ENCODE assay signal across 9 cellular contexts in genomic region chr11:114618139-114618538, GRCh38.
"Had no signal": no experiment of that assay in that cellular context is flagged by ENCODE, and none has a peak within 500 bp of the region (broad histone marks: within the 10 kb centered on the region; RNA-seq: fewer than 3 reads in every experiment).

No MANE protein-coding gene starts in this region.

- H3K4me3 ChIP-seq: GM23338, K562 had no signal

- DNase-seq: H9, HCEC 1CT, IMR-90, Kasumi-1, KG1 had no signal

- FAIRE-seq: H1, H54, K562 had no signal
